ENCODE assay signal across 25 cellular contexts in genomic region chr6:38676974-38677544, GRCh38. TPM values are rescaled to one million over a fixed set of nuclear protein-coding genes. Genes with fewer than 3 reads are reported as not detected.
DNase-seq lines count a peak whose midpoint lies in the region; ATAC-seq, FAIRE-seq and TF ChIP-seq lines count a peak whose summit lies in the region.
"Had no signal": no experiment of that assay in that cellular context is flagged by ENCODE, and none has a peak within 500 bp of the region (broad histone marks: within the 10 kb centered on the region; RNA-seq: fewer than 3 reads in every experiment).

No MANE protein-coding gene starts in this region.

- H3K4me3 Mint-ChIP-seq in T-helper 2 cell treated with Interferon-gamma antibody and Interleukin-4, amounts not matched to agents 5 μg/mL and 100 μg/mL, for 36 hours = no peak overlapping the region
- H3K4me3 Mint-ChIP-seq: activated naive CD4-positive, alpha-beta T cell treated with anti-CD3 and anti-CD28 coated beads, Interleukin-2, amount 10 ng/mL, durations not matched to agents 7 days and 5 days had no signal

- H3K4me1 Mint-ChIP-seq in T-helper 2 cell treated with Interferon-gamma antibody and Interleukin-4, amounts not matched to agents 5 μg/mL and 100 μg/mL, for 36 hours (ENCODE audit: low read depth) = peaks cover 27% of the 10 kb centered on the region

- no peaks in the 10 kb centered on the region for H3K79me2 ChIP-seq in K562 (ENCODE audit: control insufficient read depth, insufficient read depth, low read length)

- POLR2A ChIA-PET in K562 (lab: Yijun Ruan, JAX) = interaction anchor here (0.6 to 1.7 kb wide), 3 partner anchors 9 to 190 kb away, joined by 3 read pairs; no protein-coding TSS in a partner anchor

- H4K20me1 ChIP-seq in K562 (replicated peaks; ENCODE audit: control insufficient read depth, insufficient read depth, low read length) = no peaks in the 10 kb centered on the region

- H3K27me3 ChIP-seq in K562 (ENCODE audit: control insufficient read depth in 2 of 2, insufficient read depth in 2 of 2, low read length in 2 of 2) (no peaks in the 10 kb centered on the region), spleen (replicated peaks in 1 of 7) (no peaks in the 10 kb centered on the region), esophagus muscularis mucosa (no peaks in the 10 kb centered on the region)
- H3K27me3 ChIP-seq: neutrophil, uterus had no signal

- H3K9me3 ChIP-seq in K562 (replicated peaks; ENCODE audit: control insufficient read depth, insufficient read depth, low read depth, low read length) (no peaks in the 10 kb centered on the region), spleen (peaks cover 0 to 5% (median 0%) of the 10 kb centered on the region in 8 donors), esophagus muscularis mucosa (no peaks in the 10 kb centered on the region)
- H3K9me3 ChIP-seq: Caco-2, neutrophil, uterus had no signal

- no peak overlapping the region for H3K4me2 ChIP-seq in K562 (ENCODE audit: insufficient read depth, low read length)

- no peak for ATAC-seq in K562

- H2AFZ ChIP-seq in K562 (ENCODE audit: low read depth, low read length) = no peak overlapping the region

- TF ChIP-seq POLR2A in H54 (IDR thresholded peaks at IDR 0.05; ENCODE audit: low read depth, low read length) = no peak
- TF ChIP-seq POLR2A in K562 (conservative IDR thresholded peaks at IDR 0.05) = no peak
- no peak for TF ChIP-seq POLR2A in spleen (IDR thresholded peaks at IDR 0.05)
- TF ChIP-seq POLR2A in esophagus muscularis mucosa (IDR thresholded peaks at IDR 0.05; ENCODE audit: low read depth) = no peak

- no peak for TF ChIP-seq RAD21 in K562 (CRISPR knock-in tag; conservative IDR thresholded peaks at IDR 0.05 in 1 of 2, IDR thresholded peaks at IDR 0.05 in 1 of 2)

- in situ Hi-C loops in K562 (cut with MboI) = no loop called here

- H3K27ac ChIP-seq in K562 (ENCODE audit: extremely low read depth, low read depth, low read length) (no peak overlapping the region), spleen (peak overlapping the region; percentile 24 to 89 (median 77)), esophagus muscularis mucosa (replicated peaks in 1 of 4) (no peak overlapping the region)
- H3K27ac ChIP-seq: 22Rv1, neutrophil, skin epidermis had no signal

- H3K9ac ChIP-seq in K562 (ENCODE audit: insufficient read depth in 1 of 2, low read depth in 2 of 2, low read length in 2 of 2) = no peak overlapping the region

- BruUV-seq in K562 (replicated peaks; lab: Mats Ljungman, UMichigan) = no TSS peak

- TF ChIP-seq EP300 in K562 (IDR thresholded peaks at IDR 0.05; ENCODE audit: low read length) = no peak
- no peak for TF ChIP-seq EP300 in esophagus muscularis mucosa (IDR thresholded peaks at IDR 0.05)

- H3K36me3 Mint-ChIP-seq in T-helper 2 cell treated with Interferon-gamma antibody and Interleukin-4, amounts not matched to agents 5 μg/mL and 100 μg/mL, for 36 hours (ENCODE audit: low read depth) = peaks cover 56% of the 10 kb centered on the region

- H3K27ac Mint-ChIP-seq in T-helper 2 cell treated with Interferon-gamma antibody and Interleukin-4, amounts not matched to agents 5 μg/mL and 100 μg/mL, for 36 hours = peak overlapping the region; percentile 58
- H3K27ac Mint-ChIP-seq: activated naive CD4-positive, alpha-beta T cell treated with anti-CD3 and anti-CD28 coated beads, Interleukin-2, amount 10 ng/mL, durations not matched to agents 7 days and 5 days had no signal

- WGBS in K562 (ENCODE audit: insufficient coverage, low coverage, missing lambda C conversion rate) = 85% methylated on average over 1 of the region's 1 CpG
- WGBS in spleen, 5 donors = 35 to 60% (median 51%) methylated on average over 1 of the region's 1 CpG
- 62% methylated on average over 1 of the region's 1 CpG for WGBS in esophagus muscularis mucosa

- intact Hi-C loops in K562 (cut with micrococcal nuclease) (no loop called here), spleen (cut with DNase I; ENCODE audit: low total_unique reads) (no loop called here), esophagus muscularis mucosa (cut with DNase I) (loop anchor here (10.0 kb wide), 1 partner anchor 952 kb away; no protein-coding TSS in a partner anchor)

- H3K36me3 ChIP-seq in K562 (ENCODE audit: control insufficient read depth, insufficient read depth, low read length) (peaks cover 65% of the 10 kb centered on the region), spleen (peaks cover 0 to 75% (median 18%) of the 10 kb centered on the region in 6 donors), esophagus muscularis mucosa (peaks cover 21 to 76% (median 47%) of the 10 kb centered on the region in 4 donors)
- H3K36me3 ChIP-seq: uterus had no signal

- peaks cover 3% of the 10 kb centered on the region for H3K9me3 Mint-ChIP-seq in T-helper 2 cell treated with Interferon-gamma antibody and Interleukin-4, amounts not matched to agents 5 μg/mL and 100 μg/mL, for 36 hours

- H3K4me1 ChIP-seq in K562 (replicated peaks in 1 of 2; ENCODE audit: control insufficient read depth in 2 of 2, insufficient read depth in 2 of 2, low read length in 2 of 2) = no peaks in the 10 kb centered on the region
- peaks cover 1 to 72% (median 37%) of the 10 kb centered on the region in 6 donors for H3K4me1 ChIP-seq in spleen
- no peaks in the 10 kb centered on the region for H3K4me1 ChIP-seq in esophagus muscularis mucosa
- H3K4me1 ChIP-seq: Caco-2, uterus had no signal

- CTCF ChIA-PET in K562 (lab: Yijun Ruan, JAX; ENCODE audit: low intra/inter-chr PET ratio) = no interaction called here

- DNase-seq in T-helper 2 cell treated with Interferon-gamma antibody and Interleukin-4, amounts not matched to agents 5 μg/mL and 100 μg/mL, for 36 hours (ENCODE audit: low spot score) = no peak
- DNase-seq in T-helper 2 cell = no peak
- DNase-seq in H54 (ENCODE audit: insufficient read length, low spot score) = no peak
- no peak for DNase-seq in K562 (ENCODE audit: extremely low read depth in 1 of 4, low spot score in 3 of 4)
- no peak for DNase-seq in spleen
- no peak for DNase-seq in stimulated activated CD4-positive, alpha-beta T cell treated with anti-CD3 and anti-CD28 coated beads, Interleukin-2, amount 100 ng/mL, for 24 hours
- DNase-seq in esophagus muscularis mucosa (ENCODE audit: extremely low spot score) = no peak
- no peak for DNase-seq in SKM-1 (lab: John Stamatoyannopoulos, UW; ENCODE audit: unreplicated experiment)
- DNase-seq: activated CD4-positive, alpha-beta T cell treated with anti-CD3 and anti-CD28 coated beads for 4 hours; activated CD8-positive, alpha-beta memory T cell treated with anti-CD3 and anti-CD28 coated beads, Interleukin-2, amount 50 U/mL, for 4 hours; activated naive CD4-positive, alpha-beta T cell treated with anti-CD3 and anti-CD28 coated beads, Interleukin-2, amount 10 ng/mL, durations not matched to agents 7 days and 5 days; AML-193; Caco-2; head of caudate nucleus; NCI-H1694; NCI-H2171 treated with DMSO at 0.1 percent for 48 hours; NCI-H748 treated with DMSO at 0.1 percent for 48 hours; Right ventricle myocardium superior; stimulated activated CD4-positive, alpha-beta T cell treated with anti-CD3 and anti-CD28 coated beads, Interleukin-2, amount 100 ng/mL, for 48 hours; uterus had no signal

- TF ChIP-seq CTCF in K562 (IDR thresholded peaks at IDR 0.05 in 2 of 3, conservative IDR thresholded peaks at IDR 0.05 in 1 of 3; ENCODE audit: insufficient read depth in 2 of 3, low read depth in 1 of 3, low read length in 3 of 3) = no peak
- no peak for TF ChIP-seq CTCF in spleen (IDR thresholded peaks at IDR 0.05 in 8 of 11, conservative IDR thresholded peaks at IDR 0.05 in 3 of 11)
- TF ChIP-seq CTCF in esophagus muscularis mucosa (IDR thresholded peaks at IDR 0.05) = no peak

- H3K4me3 ChIP-seq in K562 (no peak overlapping the region), spleen (no peak overlapping the region), esophagus muscularis mucosa (no peak overlapping the region)
- H3K4me3 ChIP-seq: skin epidermis, uterus had no signal

- no peaks in the 10 kb centered on the region for H3K9me1 ChIP-seq in K562 (ENCODE audit: control insufficient read depth, insufficient read depth, low read length)

- FAIRE-seq in H54 (lab: Jason Lieb, UNC) (peak; percentile 20), K562 (lab: Jason Lieb, UNC) (no peak)
- FAIRE-seq: colon had no signal

- H3K27me3 Mint-ChIP-seq in T-helper 2 cell treated with Interferon-gamma antibody and Interleukin-4, amounts not matched to agents 5 μg/mL and 100 μg/mL, for 36 hours (ENCODE audit: low read depth) = no peaks in the 10 kb centered on the region
- H3K27me3 Mint-ChIP-seq: activated naive CD4-positive, alpha-beta T cell treated with anti-CD3 and anti-CD28 coated beads, Interleukin-2, amount 10 ng/mL, durations not matched to agents 7 days and 5 days had no signal

RNA-seq across cellular contexts. Expression of gene GLO1, which starts 25.9 kb away (rescaled TPM):
- 16.7 and 46.2 TPM in 2 replicates for total RNA-seq in K562 (2011; cell fraction: chromatin; rRNA removed; ENCODE audit: low replicate concordance)
- total RNA-seq in K562 (2011; cell fraction: nucleolus; rRNA removed) = 17.6 and 18.0 TPM in 2 replicates
- 33.9 and 56.4 TPM in 2 replicates for total RNA-seq in K562 (2011; cell fraction: nucleoplasm; rRNA removed)
- 185 and 193 TPM in 2 replicates for total RNA-seq in K562 (2014; rRNA removed)
- 268 and 311 TPM in 2 replicates for total RNA-seq in K562 (2014; rRNA removed; fragmentation: Illumina TruSeq; extraction: Trizol)
- total RNA-seq in K562 (2015; rRNA removed; fragmentation: Illumina TruSeq; extraction: Trizol) = 234 and 252 TPM in 2 replicates
- total RNA-seq in K562 (2021) = 171 and 173 TPM in 2 replicates
- polyA plus RNA-seq in K562 (2011; rRNA removed) = 253 and 331 TPM in 2 replicates
- 80.9 and 156 TPM in 2 replicates for polyA plus RNA-seq in K562 (2011; cell fraction: cytosol; rRNA removed)
- polyA plus RNA-seq in K562 (2011; cell fraction: nucleus; rRNA removed) = 32.5 and 59.8 TPM in 2 replicates
- polyA plus RNA-seq in K562 (2012) = 153 and 176 TPM in 2 replicates
- polyA plus RNA-seq in K562 (2014; fragmentation: Illumina TruSeq; extraction: Trizol) = 239 and 261 TPM in 2 replicates
- 100 to 1,000 TPM; 155 to 203 TPM for polyA plus RNA-seq in K562 (2014; fragmentation: Nextera tagmentation; extraction: Ambion mirVana)
- 201 and 204 TPM in 2 replicates for polyA plus RNA-seq in K562 (2014; rRNA removed)
- 172 and 181 TPM in 2 replicates for polyA minus RNA-seq in K562 (2011; rRNA and poly(A)+ RNA removed)
- polyA minus RNA-seq in K562 (2011; cell fraction: cytosol; rRNA and poly(A)+ RNA removed) = 71.5 and 91.3 TPM in 2 replicates
- polyA minus RNA-seq in K562 (2011; cell fraction: nucleus; rRNA and poly(A)+ RNA removed) = 11.7 and 30.0 TPM in 2 replicates
- 100 to 1,000 TPM in 1 of 7 donors, 10 to 100 TPM in 6; 39.9 to 113 (median 58.2) TPM for total RNA-seq in spleen
- 100 to 1,000 TPM in 1 of 3 donors, 10 to 100 TPM in 2; 67.0 to 106 (median 94.0) TPM for polyA plus RNA-seq in spleen
- 10 to 100 TPM; 61.5 to 92.5 (median 70.4) TPM for total RNA-seq in esophagus muscularis mucosa

RNA-seq across cellular contexts. Expression of gene BTBD9, which starts 37.3 kb away (rescaled TPM):
- 11.1 and 16.4 TPM in 2 replicates for total RNA-seq in K562 (2011; cell fraction: chromatin; rRNA removed; ENCODE audit: low replicate concordance)
- 1.8 and 4.7 TPM in 2 replicates for total RNA-seq in K562 (2011; cell fraction: nucleolus; rRNA removed)
- total RNA-seq in K562 (2011; cell fraction: nucleoplasm; rRNA removed) = 4.4 and 5.3 TPM in 2 replicates
- total RNA-seq in K562 (2014; rRNA removed) (0.36 and 0.53 TPM in 2 replicates), K562 (2014; rRNA removed; fragmentation: Illumina TruSeq; extraction: Trizol) (1.0 and 1.1 TPM in 2 replicates), K562 (2015; rRNA removed; fragmentation: Illumina TruSeq; extraction: Trizol) (0.72 and 1.1 TPM in 2 replicates), K562 (2021) (0.83 and 1.5 TPM in 2 replicates), spleen (10 to 100 TPM; 16.1 to 43.1 (median 29.0) TPM), esophagus muscularis mucosa (10 to 100 TPM in 3 of 4 donors, 1 to 10 TPM in 1; 9.4 to 14.1 (median 11.2) TPM)
- polyA plus RNA-seq in K562 (2011; rRNA removed) (1.0 and 1.6 TPM in 2 replicates), K562 (2014; fragmentation: Illumina TruSeq; extraction: Trizol) (0.48 and 0.56 TPM in 2 replicates), K562 (2014; fragmentation: Nextera tagmentation; extraction: Ambion mirVana) (under 1 TPM; 0.08 to 0.10 TPM), K562 (2014; rRNA removed) (0.58 and 1.4 TPM in 2 replicates), spleen (1 to 10 TPM; 1.2 to 3.7 (median 1.5) TPM)
- 0.37 and 0.65 TPM in 2 replicates for polyA plus RNA-seq in K562 (2011; cell fraction: cytosol; rRNA removed)
- 1.6 and 2.0 TPM in 2 replicates for polyA plus RNA-seq in K562 (2011; cell fraction: nucleus; rRNA removed)
- polyA plus RNA-seq in K562 (2012) = 0.66 and 1.6 TPM in 2 replicates
- polyA minus RNA-seq in K562 (2011; rRNA and poly(A)+ RNA removed) = 6.7 and 7.7 TPM in 2 replicates
- polyA minus RNA-seq in K562 (2011; cell fraction: cytosol; rRNA and poly(A)+ RNA removed) = 0.67 and 1.1 TPM in 2 replicates
- polyA minus RNA-seq in K562 (2011; cell fraction: nucleus; rRNA and poly(A)+ RNA removed) = 4.3 and 6.8 TPM in 2 replicates

RNA-seq across cellular contexts. Expression of gene DNAH8, which starts 38.1 kb away (rescaled TPM):
- 34.0 and 46.0 TPM in 2 replicates for total RNA-seq in K562 (2011; cell fraction: chromatin; rRNA removed; ENCODE audit: low replicate concordance)
- total RNA-seq in K562 (2011; cell fraction: nucleolus; rRNA removed) = 2.8 and 5.4 TPM in 2 replicates
- 5.0 and 10.5 TPM in 2 replicates for total RNA-seq in K562 (2011; cell fraction: nucleoplasm; rRNA removed)
- 1.3 and 1.4 TPM in 2 replicates for total RNA-seq in K562 (2014; rRNA removed)
- total RNA-seq in K562 (2014; rRNA removed; fragmentation: Illumina TruSeq; extraction: Trizol) = 3.9 and 4.2 TPM in 2 replicates
- 2.7 and 3.0 TPM in 2 replicates for total RNA-seq in K562 (2015; rRNA removed; fragmentation: Illumina TruSeq; extraction: Trizol)
- total RNA-seq in K562 (2021) = 2.8 and 2.9 TPM in 2 replicates
- 4.2 and 6.8 TPM in 2 replicates for polyA plus RNA-seq in K562 (2011; rRNA removed)
- polyA plus RNA-seq in K562 (2011; cell fraction: cytosol; rRNA removed) = 0.49 and 2.6 TPM in 2 replicates
- 13.0 and 21.6 TPM in 2 replicates for polyA plus RNA-seq in K562 (2011; cell fraction: nucleus; rRNA removed)
- polyA plus RNA-seq in K562 (2012) = 2.2 and 3.1 TPM in 2 replicates
- polyA plus RNA-seq in K562 (2014; fragmentation: Illumina TruSeq; extraction: Trizol) = 1.9 and 2.2 TPM in 2 replicates
- 1 to 10 TPM; 1.2 to 1.3 TPM for polyA plus RNA-seq in K562 (2014; fragmentation: Nextera tagmentation; extraction: Ambion mirVana)
- polyA plus RNA-seq in K562 (2014; rRNA removed) = 2.5 and 4.0 TPM in 2 replicates
- polyA minus RNA-seq in K562 (2011; rRNA and poly(A)+ RNA removed) = 12.4 and 32.0 TPM in 2 replicates
- polyA minus RNA-seq in K562 (2011; cell fraction: cytosol; rRNA and poly(A)+ RNA removed) = 1.4 and 2.3 TPM in 2 replicates
- 7.8 and 27.9 TPM in 2 replicates for polyA minus RNA-seq in K562 (2011; cell fraction: nucleus; rRNA and poly(A)+ RNA removed)
- 10 to 100 TPM in 2 of 7 donors, 1 to 10 TPM in 5; 1.7 to 15.6 (median 6.3) TPM for total RNA-seq in spleen
- under 1 TPM; 0.20 to 0.51 (median 0.46) TPM for polyA plus RNA-seq in spleen
- under 1 TPM in 1 of 4 donors, not detected in 3; under 0.01 TPM for total RNA-seq in esophagus muscularis mucosa
- total RNA-seq: Caco-2 had no signal
- polyA plus RNA-seq: fibroblast of lung had no signal

Comparison
In these comparisons a context has a peak if more than half of its experiments do, and no peak if none do; other contexts are left out.
1. H3K27ac ChIP-seq: peak in spleen (8 of 8); none in K562 (single experiment) and esophagus muscularis mucosa (0 of 4).